Comparison of ENCODE assay signal across 18 cellular contexts in the genomic region with DNA sequence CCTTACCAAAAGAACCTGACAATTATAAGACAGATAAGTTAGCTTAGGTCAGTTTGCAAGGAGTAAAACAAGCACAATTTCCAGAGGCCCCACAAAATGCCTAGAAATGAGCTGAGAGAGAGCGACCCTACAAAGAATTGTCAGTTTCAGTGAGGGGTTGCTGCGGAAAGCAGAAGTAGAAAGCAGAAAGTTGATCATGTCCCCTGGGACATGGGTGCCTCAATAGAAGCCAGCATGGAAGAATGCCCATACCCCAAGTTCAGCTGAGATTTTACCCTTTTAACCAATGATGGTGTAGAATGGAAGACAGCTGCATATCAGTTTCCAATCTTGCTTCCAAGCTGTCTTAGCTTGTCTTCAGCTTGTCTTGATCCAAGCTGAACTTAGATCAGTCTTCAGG. TPM values are rescaled to one million over a fixed set of nuclear protein-coding genes. Genes with fewer than 3 reads are reported as not detected.
A peak's percentile ranks its signal among the peaks of the same experiment; 100 is the strongest.
DNase-seq lines count a peak whose midpoint lies in the region; ATAC-seq, FAIRE-seq and TF ChIP-seq lines count a peak whose summit lies in the region.
"Had no signal": no experiment of that assay in that cellular context is flagged by ENCODE, and none has a peak within 500 bp of the region (broad histone marks: within the 10 kb centered on the region; RNA-seq: fewer than 3 reads in every experiment).

No MANE protein-coding gene starts in this region.

- H3K9ac ChIP-seq in H1 (replicated peaks in 1 of 4; ENCODE audit: extremely low read depth in 1 of 4, low read depth in 3 of 4, low read length in 3 of 4) (no peak overlapping the region), SK-N-SH (no peak overlapping the region)

- no peak overlapping the region for H3K56ac ChIP-seq in H1 (replicated peaks; ENCODE audit: insufficient read length, low read depth, low read length)

- H3K9me3 Mint-ChIP-seq in stimulated activated naive B cell treated with anti-CD40 and anti-IgM and Interleukin-4, amounts not matched to agents 10 μg/mL and 1 μg/mL and 100 μg/mL, for 72 hours: no peaks in the 10 kb centered on the region
- H3K9me3 Mint-ChIP-seq: CD4-positive, alpha-beta T cell had no signal

- H3F3A ChIP-seq in SK-N-SH (replicated peaks; ENCODE audit: insufficient read depth): no peaks in the 10 kb centered on the region

- TF ChIP-seq EP300 in H1 (IDR thresholded peaks at IDR 0.05; ENCODE audit: borderline replicate concordance in 1 of 2, low read depth in 2 of 2, low read length in 2 of 2) (no peak), SK-N-SH (IDR thresholded peaks at IDR 0.05; ENCODE audit: borderline replicate concordance in 1 of 2, low read depth in 1 of 2, low read length in 1 of 2) (no peak)

- H3K79me1 ChIP-seq in H1 (ENCODE audit: low read depth, low read length): no peaks in the 10 kb centered on the region

- H3K4me2 ChIP-seq in H1 (ENCODE audit: insufficient read depth in 1 of 2, low read depth in 2 of 2, low read length in 2 of 2) (no peak overlapping the region), SK-N-SH (no peak overlapping the region)

- no peak overlapping the region for H4K5ac ChIP-seq in H1 (ENCODE audit: insufficient read length, low read depth, low read length)

- H3K36me3 ChIP-seq in H1 (ENCODE audit: control insufficient read depth in 2 of 4, insufficient read depth in 4 of 4, low read length in 3 of 4) (no peaks in the 10 kb centered on the region), SK-N-SH (replicated peaks in 1 of 2; ENCODE audit: control insufficient read depth in 1 of 2, insufficient read depth in 2 of 2, low read length in 1 of 2) (no peaks in the 10 kb centered on the region)

- TF ChIP-seq CTCF in H1 (IDR thresholded peaks at IDR 0.05; ENCODE audit: control extremely low read depth in 1 of 3, insufficient read depth in 1 of 3, low read depth in 1 of 3, low read length in 3 of 3) (no peak), SK-N-SH (IDR thresholded peaks at IDR 0.05) (no peak)

- TF ChIP-seq POLR2A in H1 (IDR thresholded peaks at IDR 0.05; ENCODE audit: control extremely low read depth in 1 of 2, low read depth in 2 of 2, low read length in 2 of 2): no peak

- H2BK20ac ChIP-seq in H1 (ENCODE audit: low read length): no peak overlapping the region

- no peaks in the 10 kb centered on the region for H3K79me2 ChIP-seq in H1 (ENCODE audit: control insufficient read depth in 1 of 2, insufficient read depth in 2 of 2, low read length in 2 of 2)
- no peaks in the 10 kb centered on the region for H3K79me2 ChIP-seq in SK-N-SH (ENCODE audit: insufficient read depth)

- H3K27ac ChIP-seq in H1 (ENCODE audit: low read depth, low read length) (no peak overlapping the region), SK-N-SH (ENCODE audit: low read depth in 2 of 2, low read length in 1 of 2) (no peak overlapping the region)
- H3K27ac ChIP-seq: 22Rv1 had no signal

- no peak overlapping the region for H3K23ac ChIP-seq in H1 (ENCODE audit: insufficient read length)

- H4K8ac ChIP-seq in H1 (ENCODE audit: extremely low read depth, insufficient read depth, low read length): no peak overlapping the region

- H3K27me3 Mint-ChIP-seq in stimulated activated naive B cell treated with anti-CD40 and anti-IgM and Interleukin-4, amounts not matched to agents 10 μg/mL and 1 μg/mL and 100 μg/mL, for 72 hours: peaks cover 26 to 40% of the 10 kb centered on the region in 2 donors

- POLR2A ChIA-PET in H1 (lab: Charles Lee; ENCODE audit: partially characterized antibody): no interaction called here
- POLR2A ChIA-PET in SK-N-SH (lab: Yijun Ruan, JAX): interaction anchor here (1.2 kb wide), 1 partner anchor 10 kb away, joined by 3 read pairs; no protein-coding TSS in a partner anchor
- POLR2A ChIA-PET in HEK293T (lab: Yijun Ruan, JAX): no interaction called here

- no peak overlapping the region for H3K27ac Mint-ChIP-seq in stimulated activated naive B cell treated with anti-CD40 and anti-IgM and Interleukin-4, amounts not matched to agents 10 μg/mL and 1 μg/mL and 100 μg/mL, for 72 hours
- H3K27ac Mint-ChIP-seq: CD4-positive, alpha-beta T cell had no signal

- H3K14ac ChIP-seq in H1 (ENCODE audit: insufficient read length): no peak overlapping the region

- no peaks in the 10 kb centered on the region for H3K36me3 Mint-ChIP-seq in stimulated activated naive B cell treated with anti-CD40 and anti-IgM and Interleukin-4, amounts not matched to agents 10 μg/mL and 1 μg/mL and 100 μg/mL, for 72 hours

- H4K20me1 ChIP-seq in H1 (replicated peaks in 1 of 2; ENCODE audit: control insufficient read depth in 1 of 2, insufficient read depth in 2 of 2, low read length in 2 of 2) (no peaks in the 10 kb centered on the region), SK-N-SH (ENCODE audit: insufficient read depth) (no peaks in the 10 kb centered on the region)

- CTCF ChIA-PET in H1 (lab: Charles Lee; ENCODE audit: partially characterized antibody) (interaction anchor here (0.9 to 9.2 kb wide), 9 partner anchors 9 to 492 kb away, joined by 3 to 77 read pairs (median 4); no protein-coding TSS in a partner anchor), SK-N-SH (lab: Yijun Ruan, JAX) (interaction anchor here (1.2 to 7.1 kb wide), 3 partner anchors 10 to 17 kb away, joined by 3 to 55 read pairs (median 14); no protein-coding TSS in a partner anchor), HEK293T (lab: Yijun Ruan, JAX) (interaction anchor here (0.6 to 1.4 kb wide), 5 partner anchors 10 to 469 kb away, joined by 3 to 8 read pairs (median 3); no protein-coding TSS in a partner anchor)

- no peak for FAIRE-seq in H1 (lab: Jason Lieb, UNC)
- FAIRE-seq: G401.6, GM12891 had no signal

- no peak overlapping the region for H2BK5ac ChIP-seq in H1 (ENCODE audit: low read depth, low read length)

- H3K18ac ChIP-seq in H1 (ENCODE audit: extremely low read depth, low read length): no peak overlapping the region

- H2AK5ac ChIP-seq in H1 (ENCODE audit: low read depth, low read length): no peak overlapping the region

- DNase-seq in DMS 273 (lab: John Stamatoyannopoulos, UW; ENCODE audit: unreplicated experiment) (peak; percentile 9), DMS 273 treated with DMSO at 0.1 percent for 48 hours (lab: John Stamatoyannopoulos, UW) (no peak), NCI-H2171 treated with DMSO at 0.1 percent for 48 hours (lab: John Stamatoyannopoulos, UW) (peak; percentile 88), H1 (ENCODE audit: low read depth in 1 of 2, low spot score in 2 of 2) (no peak), NCI-H748 treated with DMSO at 0.1 percent for 48 hours (lab: John Stamatoyannopoulos, UW) (no peak), SK-N-SH (no peak), HEK293T (ENCODE audit: extremely low spot score) (no peak)
- no peak for DNase-seq in stimulated activated naive B cell treated with anti-CD40 and anti-IgM and Interleukin-4, amounts not matched to agents 10 μg/mL and 1 μg/mL and 100 μg/mL, for 72 hours
- DNase-seq: C1 segment of cervical spinal cord; Calu3; CD4-positive, alpha-beta T cell; DMS153; DMS79 treated with DMSO at 0.1 percent for 48 hours; EL had no signal

- H2BK15ac ChIP-seq in H1 (ENCODE audit: low read length): no peak overlapping the region

- no peaks in the 10 kb centered on the region for H3K9me3 ChIP-seq in H1 (ENCODE audit: insufficient read depth in 2 of 2, low read depth in 1 of 2, low read length in 1 of 2)
- H3K9me3 ChIP-seq in SK-N-SH: no peaks in the 10 kb centered on the region

- H3K27me3 ChIP-seq in H1 (replicated peaks in 1 of 4; ENCODE audit: control insufficient read depth in 3 of 4, extremely low read depth in 1 of 4, insufficient read depth in 3 of 4, low read length in 3 of 4): no peaks in the 10 kb centered on the region
- H3K27me3 ChIP-seq in SK-N-SH (ENCODE audit: insufficient read depth): peaks cover 11% of the 10 kb centered on the region; the same call in 1 of the 2 replicates

- H3K9me2 ChIP-seq in SK-N-SH: no peaks in the 10 kb centered on the region

- TF ChIP-seq RAD21 in H1 (IDR thresholded peaks at IDR 0.05 in 1 of 2, conservative IDR thresholded peaks at IDR 0.05 in 1 of 2; ENCODE audit: low read depth in 2 of 2, low read length in 2 of 2) (no peak), SK-N-SH (IDR thresholded peaks at IDR 0.05; ENCODE audit: low read length) (no peak)

- no peak overlapping the region for H2BK12ac ChIP-seq in H1 (ENCODE audit: low read depth, low read length)

- ATAC-seq in stimulated activated naive B cell treated with anti-CD40 and anti-IgM and Interleukin-4, amounts not matched to agents 10 μg/mL and 1 μg/mL and 100 μg/mL, for 72 hours (replicated peaks): peak; percentile 56 to 71
- ATAC-seq: HCT116 had no signal

- H2AFZ ChIP-seq in H1 (ENCODE audit: low read length) (0 out of 2 replicates have a peak overlapping the region, but pooled peaks have one; percentile 27), SK-N-SH (ENCODE audit: low read depth) (no peak overlapping the region)

- H4K91ac ChIP-seq in H1 (replicated peaks; ENCODE audit: insufficient read length, low read length): no peak overlapping the region

- 98% methylated on average over 2 of the region's 2 CpGs; no CpG with 5 or more reads in 1 of the 2 experiments for WGBS in H1 (ENCODE audit: extremely low coverage in 1 of 2, insufficient coverage in 1 of 2, insufficient read length in 1 of 2, insufficient replicate concordance in 2 of 2, low coverage in 1 of 2, low lambda C conversion rate in 2 of 2, missing lambda C conversion rate in 1 of 2), 2 experiments
- WGBS in SK-N-SH (ENCODE audit: low lambda C conversion rate): 55% methylated on average over 2 of the region's 2 CpGs

- peaks cover 6 to 15% of the 10 kb centered on the region in 2 donors for H3K4me1 Mint-ChIP-seq in stimulated activated naive B cell treated with anti-CD40 and anti-IgM and Interleukin-4, amounts not matched to agents 10 μg/mL and 1 μg/mL and 100 μg/mL, for 72 hours

- H3K4ac ChIP-seq in H1 (replicated peaks; ENCODE audit: insufficient read length, low read depth, low read length): no peak overlapping the region

- H2BK120ac ChIP-seq in H1 (replicated peaks; ENCODE audit: low read depth, low read length): no peak overlapping the region

- H3K4me1 ChIP-seq in H1 (replicated peaks in 1 of 4; ENCODE audit: control insufficient read depth in 3 of 4, insufficient read depth in 4 of 4, low read length in 3 of 4) (no peaks in the 10 kb centered on the region), SK-N-SH (ENCODE audit: control insufficient read depth in 1 of 2, insufficient read depth in 2 of 2, low read depth in 1 of 2, low read length in 1 of 2) (peaks cover 0 to 4% of the 10 kb centered on the region in 2 experiments; a peak in 1 of 4 replicates)

- H3K4me3 ChIP-seq in H1 (ENCODE audit: extremely low read depth in 1 of 4, insufficient read depth in 2 of 4, low read depth in 3 of 4, low read length in 4 of 4) (no peak overlapping the region), SK-N-SH (ENCODE audit: low read depth in 2 of 2, low read length in 1 of 2) (no peak overlapping the region)

- H3K4me3 Mint-ChIP-seq in stimulated activated naive B cell treated with anti-CD40 and anti-IgM and Interleukin-4, amounts not matched to agents 10 μg/mL and 1 μg/mL and 100 μg/mL, for 72 hours: no peak overlapping the region
- H3K4me3 Mint-ChIP-seq: CD4-positive, alpha-beta T cell had no signal

- no peaks in the 10 kb centered on the region for H3K23me2 ChIP-seq in H1 (ENCODE audit: low read depth, low read length)

RNA-seq across cellular contexts. Expression of a gene that starts 21.8 kb away (rescaled TPM):
- total RNA-seq in H1 (2021; fragmentation: NEBNext Ultra II Directional; extraction: Animal tissue kit (Norgen Biotek cat#: 25700)): 25.1 TPM in 2 replicates
- polyA plus RNA-seq in H1 (2011; rRNA removed): 13.6 and 20.4 TPM in 2 replicates
- 9.9 TPM for polyA plus RNA-seq in H1 (2011; cell fraction: cytosol; rRNA removed)
- polyA plus RNA-seq in H1 (2011; cell fraction: nucleus; rRNA removed): 13.8 TPM
- polyA plus RNA-seq in H1 (2012, experiment 1 of 2): 10.0 to 10.6 TPM (median 10.3 TPM) in 4 replicates
- 2.0 TPM for polyA plus RNA-seq in H1 (2012, experiment 2 of 2)
- 15.1 TPM for polyA plus RNA-seq in H1 (2013, experiment 1 of 2)
- polyA plus RNA-seq in H1 (2013, experiment 2 of 2): 14.4 TPM
- 8.5 and 9.7 TPM in 2 replicates for polyA minus RNA-seq in H1 (2011; rRNA and poly(A)+ RNA removed)
- polyA minus RNA-seq in H1 (2011; cell fraction: cytosol; rRNA and poly(A)+ RNA removed): 12.1 TPM
- 21.3 TPM for polyA minus RNA-seq in H1 (2011; cell fraction: nucleus; rRNA and poly(A)+ RNA removed)
- polyA plus RNA-seq in SK-N-SH (2012; rRNA removed): 4.9 and 6.7 TPM in 2 replicates
- 6.2 and 7.2 TPM in 2 replicates for polyA plus RNA-seq in SK-N-SH (2012; cell fraction: cytosol; rRNA removed)
- 6.9 and 9.4 TPM in 2 replicates for polyA plus RNA-seq in SK-N-SH (2012; cell fraction: nucleus; rRNA removed)

Comparison
In these comparisons a context has a peak if more than half of its experiments do, and no peak if none do; other contexts are left out.
1. DNase-seq: peak in DMS 273 (single experiment) and NCI-H2171 treated with DMSO at 0.1 percent for 48 hours (single experiment); none in DMS 273 treated with DMSO at 0.1 percent for 48 hours (single experiment), H1 (0 of 2), stimulated activated naive B cell treated with anti-CD40 and anti-IgM and Interleukin-4, amounts not matched to agents 10 μg/mL and 1 μg/mL and 100 μg/mL, for 72 hours (single experiment), NCI-H748 treated with DMSO at 0.1 percent for 48 hours (single experiment), SK-N-SH (single experiment) and HEK293T (single experiment).